In genomic region chr11:47259178-47259977, GRCh38 we compare ENCODE assay signal across 6 cellular contexts. TPM values are rescaled to one million over a fixed set of nuclear protein-coding genes. Genes with fewer than 3 reads are reported as not detected.
DNase-seq lines count a peak whose midpoint lies in the region; ATAC-seq and TF ChIP-seq lines count a peak whose summit lies in the region.

No MANE protein-coding gene starts in this region.

- ATAC-seq in omental fat pad (ENCODE audit: low FRiP score) = peak; percentile 52
- ATAC-seq in HG03196 (IDR thresholded peaks at IDR 0.05; ENCODE audit: unreplicated experiment) = no peak
- ATAC-seq in GM18498 (IDR thresholded peaks at IDR 0.05; ENCODE audit: unreplicated experiment) = no peak

- no peaks in the 10 kb centered on the region for H3K27me3 ChIP-seq in GM06990 (replicated peaks; ENCODE audit: control insufficient read depth, insufficient read depth, low read length)

- TF ChIP-seq CTCF in GM06990 (IDR thresholded peaks at IDR 0.05; ENCODE audit: insufficient read depth, low read length, poor library complexity, severe bottlenecking) (peak; percentile 68), omental fat pad (IDR thresholded peaks at IDR 0.05) (no peak)

- no peak overlapping the region for H3K4me3 ChIP-seq in GM06990 (replicated peaks; ENCODE audit: low read depth, low read length)

- no peaks in the 10 kb centered on the region for H3K36me3 ChIP-seq in GM06990 (ENCODE audit: control insufficient read depth, insufficient read depth, low read length)

- in situ Hi-C loops in T47D (cut with HindIII; ENCODE audit: low pct_unique_long_range_greater_than_20kb, low sequenced_read_pairs) = no loop called here

- DNase-seq in GM06990 (ENCODE audit: extremely low read depth, insufficient read length) (no peak), NCI-H460 (ENCODE audit: extremely low read depth, low read depth) (peak; percentile 40), T47D (ENCODE audit: low read depth in 1 of 2, low spot score in 1 of 2) (peak; percentile 64 to 71), omental fat pad (ENCODE audit: low spot score) (no peak)

RNA-seq across cellular contexts. Expression of gene NR1H3, which starts 1.6 kb away (rescaled TPM):
- 8.3 and 8.7 TPM in 2 replicates for total RNA-seq in NCI-H460 (2014; rRNA removed; shearing (Covaris generic))
- polyA plus RNA-seq in NCI-H460 (2014; cell fraction: nucleus; rRNA removed) = 19.0 and 33.9 TPM in 2 replicates
- 100 to 1,000 TPM in 2 of 4 donors, 10 to 100 TPM in 2; 68.6 to 228 (median 100) TPM for total RNA-seq in omental fat pad

RNA-seq across cellular contexts. Expression of gene MADD, which starts 10.6 kb away (rescaled TPM):
- 13.1 and 15.2 TPM in 2 replicates for total RNA-seq in NCI-H460 (2014; rRNA removed; shearing (Covaris generic))
- 22.3 and 27.3 TPM in 2 replicates for polyA plus RNA-seq in NCI-H460 (2014; cell fraction: nucleus; rRNA removed)
- total RNA-seq in omental fat pad = 10 to 100 TPM; 32.8 to 74.7 (median 35.3) TPM

RNA-seq across cellular contexts. Expression of gene ACP2, which starts 10.8 kb away (rescaled TPM):
- total RNA-seq in NCI-H460 (2014; rRNA removed; shearing (Covaris generic)) = 13.4 and 15.2 TPM in 2 replicates
- 19.5 and 19.8 TPM in 2 replicates for polyA plus RNA-seq in NCI-H460 (2014; cell fraction: nucleus; rRNA removed)
- 10 to 100 TPM; 44.1 to 70.2 (median 55.4) TPM for total RNA-seq in omental fat pad

RNA-seq across cellular contexts. Expression of gene DDB2, which starts 44.6 kb away (rescaled TPM):
- 59.1 and 61.7 TPM in 2 replicates for total RNA-seq in NCI-H460 (2014; rRNA removed; shearing (Covaris generic))
- 61.1 and 64.9 TPM in 2 replicates for polyA plus RNA-seq in NCI-H460 (2014; cell fraction: nucleus; rRNA removed)
- total RNA-seq in omental fat pad = 10 to 100 TPM; 12.1 to 27.6 (median 14.2) TPM

Comparison
In these comparisons a context has a peak if more than half of its experiments do, and no peak if none do; other contexts are left out.
1. DNase-seq: peak in NCI-H460 (single experiment) and T47D (2 of 2); none in GM06990 (single experiment) and omental fat pad (single experiment).